In genomic region chr11:124897681-124898680, GRCh38 we compare ENCODE assay signal across 9 cellular contexts. TPM values are rescaled to one million over a fixed set of nuclear protein-coding genes. Genes with fewer than 3 reads are reported as not detected.
A peak's percentile ranks its signal among the peaks of the same experiment; 100 is the strongest.
DNase-seq lines count a peak whose midpoint lies in the region; ATAC-seq, FAIRE-seq and TF ChIP-seq lines count a peak whose summit lies in the region.
"Had no signal": no experiment of that assay in that cellular context is flagged by ENCODE, and none has a peak within 500 bp of the region (broad histone marks: within the 10 kb centered on the region; RNA-seq: fewer than 3 reads in every experiment).

ROBO4 (minus strand) TSS chr11:124897865; CDS start chr11:124897795, 70 bp downstream.

- peak; percentile 49 to 57; a peak in 3 of 6 replicates for ATAC-seq in A549
- ATAC-seq in GM21737 (IDR thresholded peaks at IDR 0.05; ENCODE audit: unreplicated experiment): no peak
- ATAC-seq in GM21367 (IDR thresholded peaks at IDR 0.05; ENCODE audit: unreplicated experiment): no peak
- ATAC-seq: CD8-positive, alpha-beta T cell had no signal

- POLR2A ChIA-PET in A549 (lab: Yijun Ruan, JAX): interaction anchor here (1.1 to 4.9 kb wide), 2 partner anchors 22 to 56 kb away, joined by 3 to 24 read pairs; partner anchors contain the start of gene CCDC15

- TF ChIP-seq RAD21 in A549 (conservative IDR thresholded peaks at IDR 0.05 in 1 of 2, IDR thresholded peaks at IDR 0.05 in 1 of 2): no peak

- peaks cover 25% of the 10 kb centered on the region for H3K4me1 ChIP-seq in A549
- no peaks in the 10 kb centered on the region for H3K4me1 ChIP-seq in mucosa of rectum (ENCODE audit: control insufficient read depth in 2 of 2, insufficient read depth in 2 of 2, low read length in 2 of 2)

- DNase-seq in A549 (ENCODE audit: low read depth in 1 of 2, low spot score in 1 of 2) (no peak), NCI-H82 treated with DMSO at 0.1 percent for 48 hours (lab: John Stamatoyannopoulos, UW; ENCODE audit: unreplicated experiment) (peak; percentile 76), epithelial cell of esophagus (ENCODE audit: low read depth) (peak; percentile 92), RPMI8226 (no peak), NCI-H1694 (lab: John Stamatoyannopoulos, UW) (no peak)

- CTCF ChIA-PET in A549 (lab: Yijun Ruan, JAX): interaction anchor here (0.7 to 2.2 kb wide), 5 partner anchors 19 to 254 kb away, joined by 4 to 23 read pairs (median 4); no protein-coding TSS in a partner anchor

- 60% methylated on average over 10 of the region's 15 CpGs for WGBS in A549 (ENCODE audit: missing lambda C conversion rate)

- H3K27me3 ChIP-seq in mucosa of rectum (ENCODE audit: control insufficient read depth in 2 of 2, insufficient read depth in 2 of 2, low read length in 2 of 2): peaks cover 0 to 10% of the 10 kb centered on the region in 2 donors

- TF ChIP-seq CTCF in A549 (IDR thresholded peaks at IDR 0.05): no peak
- peak; percentile 26 for TF ChIP-seq CTCF in epithelial cell of esophagus (IDR thresholded peaks at IDR 0.05; ENCODE audit: insufficient read depth, low read depth, low read length, missing control alignments)

- no peaks in the 10 kb centered on the region for H3K36me3 ChIP-seq in mucosa of rectum (ENCODE audit: control insufficient read depth in 2 of 2, insufficient read depth in 2 of 2, low read length in 2 of 2)

- no peak for FAIRE-seq in A549 (lab: Jason Lieb, UNC)

- H3K9ac ChIP-seq in mucosa of rectum (ENCODE audit: low read depth in 1 of 2, low read length in 2 of 2): peak within 1 kb of the TSS; percentile 14 to 16

- H3K9me3 ChIP-seq in A549: no peaks in the 10 kb centered on the region
- H3K9me3 ChIP-seq in mucosa of rectum (ENCODE audit: control insufficient read depth in 2 of 2, low read length in 2 of 2): no peaks in the 10 kb centered on the region

- no peak for TF ChIP-seq EP300 in A549 (IDR thresholded peaks at IDR 0.05)

- peak within 1 kb of the TSS; percentile 25; the same call in 2 of the 3 replicates for H3K4me2 ChIP-seq in A549

- TF ChIP-seq POLR2A in A549 (IDR thresholded peaks at IDR 0.05; ENCODE audit: low read length): no peak

- H3K4me3 ChIP-seq in A549 (no peak within 1 kb of the TSS), epithelial cell of esophagus (ENCODE audit: low read length) (no peak within 1 kb of the TSS), mucosa of rectum (ENCODE audit: low read length in 2 of 2) (peak within 1 kb of the TSS in 1 of 2 donors; percentile 20)

- H3K27ac ChIP-seq in A549 (peak within 1 kb of the TSS; percentile 27 to 70; a peak in 4 of 6 replicates), mucosa of rectum (ENCODE audit: low read depth in 2 of 2, low read length in 2 of 2) (peak within 1 kb of the TSS; percentile 29 to 56)

TF ChIP-seq in A549, 52 proteins besides CTCF, POLR2A, EP300 and RAD21:
- TF ChIP-seq CHD4 (IDR thresholded peaks at IDR 0.05; ENCODE audit: borderline replicate concordance): no peak
- TF ChIP-seq ZSCAN20 (CRISPR knock-in tag; IDR thresholded peaks at IDR 0.05): no peak
- TF ChIP-seq REST (IDR thresholded peaks at IDR 0.05): no peak
- no peak for TF ChIP-seq EHF (CRISPR knock-in tag; IDR thresholded peaks at IDR 0.05)
- no peak for TF ChIP-seq CEBPB (IDR thresholded peaks at IDR 0.05)
- no peak for TF ChIP-seq ZFP36 (IDR thresholded peaks at IDR 0.05; ENCODE audit: borderline replicate concordance, partially characterized antibody)
- no peak for TF ChIP-seq RFX5 (IDR thresholded peaks at IDR 0.05)
- no peak for TF ChIP-seq ELK1 (IDR thresholded peaks at IDR 0.05; ENCODE audit: low read depth, low read length)
- TF ChIP-seq MAFK (IDR thresholded peaks at IDR 0.05; ENCODE audit: partially characterized antibody): no peak
- no peak for TF ChIP-seq HES2 (IDR thresholded peaks at IDR 0.05)
- no peak for TF ChIP-seq HDAC2 (IDR thresholded peaks at IDR 0.05)
- TF ChIP-seq JUN (IDR thresholded peaks at IDR 0.05): no peak
- no peak for TF ChIP-seq TFCP2L1 (CRISPR knock-in tag; IDR thresholded peaks at IDR 0.05)
- TF ChIP-seq RCOR1 (IDR thresholded peaks at IDR 0.05; ENCODE audit: low read depth, low read length): no peak
- TF ChIP-seq MAZ (IDR thresholded peaks at IDR 0.05; ENCODE audit: borderline replicate concordance, low read depth, low read length): no peak
- no peak for TF ChIP-seq TP53 (CRISPR knock-in tag; IDR thresholded peaks at IDR 0.05)
- no peak for TF ChIP-seq NR3C1 (IDR thresholded peaks at IDR 0.05)
- TF ChIP-seq SREBF2 (IDR thresholded peaks at IDR 0.05): no peak
- no peak for TF ChIP-seq GATA3 (IDR thresholded peaks at IDR 0.05; ENCODE audit: borderline replicate concordance)

RNA-seq across cellular contexts. Expression of gene ROBO4, which starts in this region (rescaled TPM):
- polyA plus RNA-seq in A549 (2011; rRNA removed) (not detected in 2 replicates), A549 (2017; fragmentation: RNase III; extraction: RNeasy Plus Mini Kit Qiagen cat#74134 plus additional on column Dnase treatment) (not detected in 3 replicates)
- polyA plus RNA-seq in A549 (2012; cell fraction: cytosol; rRNA removed): not detected in 2 replicates
- polyA plus RNA-seq in A549 (2012; cell fraction: nucleus; rRNA removed): 0.01 TPM in 1 of 2 replicates, not detected in the other
- not detected in 2 replicates for polyA minus RNA-seq in A549 (2011; rRNA and poly(A)+ RNA removed)

Comparison
In these comparisons a context has a peak if more than half of its experiments do, and no peak if none do; other contexts are left out.
1. Peak in ATAC-seq, H3K27ac ChIP-seq and H3K4me2 ChIP-seq in A549; RNA of the gene not detected or under 1 TPM.
2. DNase-seq: peak in NCI-H82 treated with DMSO at 0.1 percent for 48 hours (single experiment) and epithelial cell of esophagus (single experiment); none in A549 (0 of 2), RPMI8226 (single experiment) and NCI-H1694 (single experiment).